In the genomic region with DNA sequence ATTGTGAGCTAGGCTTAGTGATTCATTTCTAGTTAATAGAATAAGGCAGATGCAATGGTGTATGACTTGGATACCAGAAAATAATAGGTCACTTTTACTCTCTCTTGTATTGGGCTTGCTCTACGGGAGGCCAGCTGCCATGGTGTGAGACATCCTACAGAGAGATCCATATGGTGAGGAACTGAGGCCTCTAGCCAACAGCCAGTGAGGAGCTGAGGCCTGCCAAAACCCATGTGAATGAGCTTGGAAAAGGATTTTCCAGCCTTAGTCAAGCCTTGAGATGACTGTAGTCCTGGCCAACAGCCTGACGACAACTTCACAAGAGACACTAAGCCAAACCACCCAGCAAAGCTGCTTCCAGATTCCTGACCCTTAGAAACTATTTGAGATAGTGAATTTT, we compare ENCODE assay signal across 23 cellular contexts.
"Had no signal": no experiment of that assay in that cellular context is flagged by ENCODE, and none has a peak within 500 bp of the region (broad histone marks: within the 10 kb centered on the region; RNA-seq: fewer than 3 reads in every experiment).

No MANE protein-coding gene starts in this region.

- H3K9me3 Mint-ChIP-seq: activated naive CD4-positive, alpha-beta T cell treated with anti-CD3 and anti-CD28 coated beads, Interleukin-2, amount 50 U/mL, for 24 hours; activated T-helper 1 cell treated with anti-CD3 and anti-CD28 coated beads, Interleukin-12 subunit alpha, Interleukin-12 subunit beta, Interleukin-2, Interleukin-4 antibody, amounts not matched to agents 30 ng/mL and 10 ng/mL and 1 ng/mL, durations not matched to agents 14 hours and 24 hours and 36 hours had no signal

- H3K4me3 Mint-ChIP-seq: activated CD8-positive, alpha-beta memory T cell treated with anti-CD3 and anti-CD28 coated beads, Interleukin-2, amount 10 ng/mL, durations not matched to agents 7 days and 5 days; activated naive CD4-positive, alpha-beta T cell treated with anti-CD3 and anti-CD28 coated beads, Interleukin-2, amount 50 U/mL, for 24 hours; activated T-cell treated with anti-CD3 and anti-CD28 coated beads, Interleukin-2, amount 50 U/mL, for 24 hours; activated T-helper 1 cell treated with anti-CD3 and anti-CD28 coated beads, Interleukin-12 subunit alpha, Interleukin-12 subunit beta, Interleukin-2, Interleukin-4 antibody, amounts not matched to agents 30 ng/mL and 10 ng/mL and 1 ng/mL, durations not matched to agents 14 hours and 24 hours and 36 hours; T-helper 1 cell treated with Interleukin-12 subunit alpha and Interleukin-12 subunit beta and Interleukin-4 antibody, amounts not matched to agents 30 μg/mL and 1 μg/mL, for 36 hours had no signal

- DNase-seq: activated CD4-positive, alpha-beta T cell treated with anti-CD3 and anti-CD28 coated beads for 48 hours; activated CD4-positive, alpha-beta T cell treated with anti-CD3 and anti-CD28 coated beads, Interleukin-2, amount 50 U/mL, for 48 hours; activated CD8-positive, alpha-beta memory T cell treated with anti-CD3 and anti-CD28 coated beads, Interleukin-2, amount 10 ng/mL, durations not matched to agents 7 days and 5 days; activated effector memory CD4-positive, alpha-beta T cell treated with Interleukin-2 at 50 U/mL for 16 hours; activated naive CD4-positive, alpha-beta T cell; activated T-cell treated with anti-CD3 and anti-CD28 coated beads, Interleukin-2, amount 50 U/mL, for 24 hours; aorta; MM.1S; NCI-H1105; NCI-H1436; NCI-H1694 treated with DMSO at 0.1 percent for 48 hours; NCI-H2029 treated with DMSO at 0.1 percent for 48 hours; NCI-H526; NCI-H82; NK-92 treated with Interleukin-12 subunit alpha and Interleukin-12 subunit beta, amount 100 ng/mL, for 24 hours; OCI-M1; Right ventricle myocardium superior had no signal

- H3K36me3 ChIP-seq: breast epithelium, SJSA1 had no signal

- H3K27ac Mint-ChIP-seq: activated CD8-positive, alpha-beta memory T cell treated with anti-CD3 and anti-CD28 coated beads, Interleukin-2, amount 10 ng/mL, durations not matched to agents 7 days and 5 days; activated naive CD4-positive, alpha-beta T cell treated with anti-CD3 and anti-CD28 coated beads, Interleukin-2, amount 50 U/mL, for 24 hours; activated T-cell treated with anti-CD3 and anti-CD28 coated beads, Interleukin-2, amount 50 U/mL, for 24 hours; activated T-helper 1 cell treated with anti-CD3 and anti-CD28 coated beads, Interleukin-12 subunit alpha, Interleukin-12 subunit beta, Interleukin-2, Interleukin-4 antibody, amounts not matched to agents 30 ng/mL and 10 ng/mL and 1 ng/mL, durations not matched to agents 14 hours and 24 hours and 36 hours; T-helper 1 cell treated with Interleukin-12 subunit alpha and Interleukin-12 subunit beta and Interleukin-4 antibody, amounts not matched to agents 30 μg/mL and 1 μg/mL, for 36 hours had no signal

- H3K27ac ChIP-seq: breast epithelium, RWPE1, SJSA1 had no signal

- H3K36me3 Mint-ChIP-seq: activated CD8-positive, alpha-beta memory T cell treated with anti-CD3 and anti-CD28 coated beads, Interleukin-2, amount 10 ng/mL, durations not matched to agents 7 days and 5 days; activated naive CD4-positive, alpha-beta T cell treated with anti-CD3 and anti-CD28 coated beads, Interleukin-2, amount 50 U/mL, for 24 hours had no signal

- H3K4me3 ChIP-seq: breast epithelium, SJSA1 had no signal

- H3K4me1 ChIP-seq: breast epithelium, SJSA1 had no signal

- H3K27me3 ChIP-seq: breast epithelium, SJSA1 had no signal

- H3K27me3 Mint-ChIP-seq: activated CD8-positive, alpha-beta memory T cell treated with anti-CD3 and anti-CD28 coated beads, Interleukin-2, amount 10 ng/mL, durations not matched to agents 7 days and 5 days; activated naive CD4-positive, alpha-beta T cell treated with anti-CD3 and anti-CD28 coated beads, Interleukin-2, amount 50 U/mL, for 24 hours; activated T-cell treated with anti-CD3 and anti-CD28 coated beads, Interleukin-2, amount 50 U/mL, for 24 hours had no signal

- H3K4me1 Mint-ChIP-seq: activated CD8-positive, alpha-beta memory T cell treated with anti-CD3 and anti-CD28 coated beads, Interleukin-2, amount 10 ng/mL, durations not matched to agents 7 days and 5 days; activated naive CD4-positive, alpha-beta T cell treated with anti-CD3 and anti-CD28 coated beads, Interleukin-2, amount 50 U/mL, for 24 hours had no signal

- H3K9me3 ChIP-seq: SJSA1 had no signal
